In the genomic region with DNA sequence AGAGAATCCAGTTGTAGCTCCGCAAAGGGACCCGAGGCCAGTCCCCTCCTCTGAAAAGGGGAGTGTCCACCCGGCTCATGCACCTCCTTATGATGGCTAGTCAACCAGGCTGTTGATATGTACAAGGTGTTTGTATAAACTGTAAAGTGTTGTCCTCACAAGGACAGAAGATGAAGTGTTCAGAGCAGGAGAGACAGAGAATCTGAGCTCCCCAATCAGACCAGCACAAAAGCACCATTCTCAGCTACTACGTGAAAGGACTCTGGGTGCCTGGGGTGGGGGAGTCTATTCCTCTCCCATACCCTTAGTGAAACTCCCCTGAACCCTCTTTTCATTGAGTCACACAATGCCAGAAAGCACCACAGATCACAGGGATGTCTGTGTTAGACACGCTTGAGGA, we compare ENCODE assay signal across 2 cellular contexts.
TF ChIP-seq lines count a peak whose summit lies in the region.

No MANE protein-coding gene starts in this region.

TF ChIP-seq in H1, 55 proteins besides CTCF, POLR2A, EP300 and RAD21:
- no peak for TF ChIP-seq RFX5 (IDR thresholded peaks at IDR 0.05; ENCODE audit: borderline replicate concordance, low read depth, low read length)
- no peak for TF ChIP-seq BRCA1 (IDR thresholded peaks at IDR 0.05; ENCODE audit: low read depth, low read length)
- no peak for TF ChIP-seq SRF (IDR thresholded peaks at IDR 0.05; ENCODE audit: low read depth, low read length)
- TF ChIP-seq ASH2L (IDR thresholded peaks at IDR 0.05; ENCODE audit: low read length), result no peak
TF ChIP-seq in H1: peak in this region for 0.

TF ChIP-seq in SK-N-SH, 30 proteins besides CTCF, POLR2A, EP300 and RAD21:
- TF ChIP-seq GATA2 (CRISPR knock-in tag; IDR thresholded peaks at IDR 0.05) (no peak), FOXJ3 (CRISPR knock-in tag; IDR thresholded peaks at IDR 0.05) (no peak), USF1 (IDR thresholded peaks at IDR 0.05; ENCODE audit: borderline replicate concordance, low read depth) (no peak), GABPA (IDR thresholded peaks at IDR 0.05; ENCODE audit: low read depth) (no peak), SMC3 (IDR thresholded peaks at IDR 0.05; ENCODE audit: low read depth, low read length) (no peak), EZH2phosphoT487 (IDR thresholded peaks at IDR 0.05; ENCODE audit: borderline replicate concordance, low read depth) (no peak), NFIC (IDR thresholded peaks at IDR 0.05; ENCODE audit: borderline replicate concordance) (no peak), TCF12 (IDR thresholded peaks at IDR 0.05) (no peak)
- TF ChIP-seq, protein P1, sequence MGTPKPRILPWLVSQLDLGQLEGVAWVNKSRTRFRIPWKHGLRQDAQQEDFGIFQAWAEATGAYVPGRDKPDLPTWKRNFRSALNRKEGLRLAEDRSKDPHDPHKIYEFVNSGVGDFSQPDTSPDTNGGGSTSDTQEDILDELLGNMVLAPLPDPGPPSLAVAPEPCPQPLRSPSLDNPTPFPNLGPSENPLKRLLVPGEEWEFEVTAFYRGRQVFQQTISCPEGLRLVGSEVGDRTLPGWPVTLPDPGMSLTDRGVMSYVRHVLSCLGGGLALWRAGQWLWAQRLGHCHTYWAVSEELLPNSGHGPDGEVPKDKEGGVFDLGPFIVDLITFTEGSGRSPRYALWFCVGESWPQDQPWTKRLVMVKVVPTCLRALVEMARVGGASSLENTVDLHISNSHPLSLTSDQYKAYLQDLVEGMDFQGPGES (IDR thresholded peaks at IDR 0.05; ENCODE audit: low read depth, low read length), result no peak
